ENCODE assay signal across 10 cellular contexts in the genomic region with DNA sequence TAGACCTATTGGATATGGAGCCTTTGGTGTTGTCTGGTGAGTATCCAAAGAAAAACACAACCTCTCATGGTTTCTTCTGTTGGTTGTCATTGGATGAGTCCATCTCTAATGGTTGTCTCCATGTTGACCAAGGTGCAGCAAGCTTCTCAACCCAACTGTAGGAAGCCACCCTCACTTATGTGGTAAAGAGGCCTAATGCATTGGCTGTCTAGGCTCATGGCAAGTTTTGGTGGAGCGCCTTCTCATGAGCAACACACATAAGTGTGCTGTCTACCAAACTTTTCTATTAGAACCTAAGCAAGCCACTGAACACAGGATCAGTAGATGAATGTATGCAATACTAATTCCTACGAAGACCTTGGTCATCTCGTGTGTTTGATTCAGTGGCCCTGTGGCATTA. TPM values are rescaled to one million over a fixed set of nuclear protein-coding genes. Genes with fewer than 3 reads are reported as not detected.
DNase-seq lines count a peak whose midpoint lies in the region; ATAC-seq and TF ChIP-seq lines count a peak whose summit lies in the region.
"Had no signal": no experiment of that assay in that cellular context is flagged by ENCODE, and none has a peak within 500 bp of the region (broad histone marks: within the 10 kb centered on the region; RNA-seq: fewer than 3 reads in every experiment).

No MANE protein-coding gene starts in this region.

- no peaks in the 10 kb centered on the region for H3K9me3 ChIP-seq in OCI-LY7 (ENCODE audit: low read length)
- no peaks in the 10 kb centered on the region for H3K9me3 ChIP-seq in endodermal cell (ENCODE audit: control insufficient read depth, low read length)
- H3K9me3 ChIP-seq in trophoblast cell (ENCODE audit: insufficient read depth, low read depth, low read length): no peaks in the 10 kb centered on the region
- H3K9me3 ChIP-seq: transverse colon had no signal

- H3K4me3 Mint-ChIP-seq in T-helper 2 cell treated with Interferon-gamma antibody and Interleukin-4, amounts not matched to agents 5 μg/mL and 100 μg/mL, for 36 hours: peak overlapping the region; percentile 83
- H3K4me3 Mint-ChIP-seq in endodermal cell: peak overlapping the region; percentile 87

- no peak overlapping the region for H3K9ac ChIP-seq in endodermal cell (ENCODE audit: extremely low read depth, low read length, poor library complexity, severe bottlenecking)
- no peak overlapping the region for H3K9ac ChIP-seq in trophoblast cell (ENCODE audit: low read length)

- peak overlapping the region; percentile 85 for H3K4ac ChIP-seq in trophoblast cell (ENCODE audit: low read depth, low read length)

- H3K14ac ChIP-seq in trophoblast cell (ENCODE audit: low read length): no peak overlapping the region

- H3K4me2 ChIP-seq in OCI-LY7 (ENCODE audit: low read length) (peak overlapping the region; percentile 72), trophoblast cell (ENCODE audit: low read length) (peak overlapping the region; percentile 70)

- no peak overlapping the region for H2BK120ac ChIP-seq in trophoblast cell (ENCODE audit: insufficient read depth, low read length, poor library complexity)

- CTCF ChIA-PET in OCI-LY7 (lab: Charles Lee; ENCODE audit: unreplicated experiment): no interaction called here

- no peaks in the 10 kb centered on the region for H3K9me3 Mint-ChIP-seq in T-helper 2 cell treated with Interferon-gamma antibody and Interleukin-4, amounts not matched to agents 5 μg/mL and 100 μg/mL, for 36 hours
- peaks cover 6% of the 10 kb centered on the region for H3K9me3 Mint-ChIP-seq in endodermal cell

- no peak overlapping the region for H2AFZ ChIP-seq in OCI-LY7 (ENCODE audit: low read length)
- no peak overlapping the region for H2AFZ ChIP-seq in trophoblast cell (ENCODE audit: insufficient read depth, low read length, poor library complexity)

- H3K27ac Mint-ChIP-seq in T-helper 2 cell treated with Interferon-gamma antibody and Interleukin-4, amounts not matched to agents 5 μg/mL and 100 μg/mL, for 36 hours: no peak overlapping the region
- H3K27ac Mint-ChIP-seq in endodermal cell: no peak overlapping the region

- H3K27ac ChIP-seq in OCI-LY7 (ENCODE audit: low read depth, low read length, poor library complexity, severe bottlenecking): no peak overlapping the region
- no peak overlapping the region for H3K27ac ChIP-seq in endodermal cell (ENCODE audit: low read depth, low read length)
- H3K27ac ChIP-seq in trophoblast cell (ENCODE audit: low read depth, low read length): no peak overlapping the region

- DNase-seq in T-helper 2 cell treated with Interferon-gamma antibody and Interleukin-4, amounts not matched to agents 5 μg/mL and 100 μg/mL, for 36 hours (ENCODE audit: low spot score): no peak
- DNase-seq in T-helper 2 cell (no peak), OCI-LY7 (ENCODE audit: low spot score) (peak; percentile 7), endodermal cell (no peak), trophoblast cell (no peak), DMS79 (lab: John Stamatoyannopoulos, UW) (no peak), mucosa of gallbladder (ENCODE audit: low spot score) (no peak)
- DNase-seq: activated naive CD4-positive, alpha-beta T cell treated with Interleukin-2 at 50 U/mL for 16 hours had no signal

- no peak overlapping the region for H4K91ac ChIP-seq in trophoblast cell (ENCODE audit: low read depth, low read length)

- no peaks in the 10 kb centered on the region for H3K9me2 ChIP-seq in OCI-LY7 (ENCODE audit: insufficient read depth, low read length)

- H3K18ac ChIP-seq in trophoblast cell (ENCODE audit: low read length): peak overlapping the region; percentile 23

- WGBS in endodermal cell (ENCODE audit: insufficient coverage in 1 of 2, insufficient read length in 1 of 2), 2 experiments: 89 to 96% methylated on average over 2 to 3 of the region's 3 CpGs
- no CpG with 5 or more reads among the region's 3 CpGs for WGBS in trophoblast cell (ENCODE audit: extremely low coverage, insufficient coverage, insufficient read length)

- POLR2A ChIA-PET in OCI-LY7 (lab: Charles Lee): interaction anchor here (0.6 to 3.3 kb wide), 3 partner anchors 10 to 78 kb away, joined by 3 to 13 read pairs (median 4); no protein-coding TSS in a partner anchor

- no peak overlapping the region for H4K8ac ChIP-seq in trophoblast cell (ENCODE audit: low read depth, low read length)

- H3K79me2 ChIP-seq in OCI-LY7 (ENCODE audit: insufficient read depth, low read depth, low read length) (peaks cover 61% of the 10 kb centered on the region), trophoblast cell (ENCODE audit: control insufficient read depth, insufficient read depth, low read length, poor library complexity) (peaks cover 9% of the 10 kb centered on the region)

- H3K4me1 ChIP-seq in OCI-LY7 (ENCODE audit: insufficient read depth, low read length, poor library complexity, severe bottlenecking) (peaks cover 68% of the 10 kb centered on the region), endodermal cell (ENCODE audit: control insufficient read depth, insufficient read depth, low read length) (peaks cover 14% of the 10 kb centered on the region), trophoblast cell (ENCODE audit: control insufficient read depth in 1 of 2, insufficient read depth in 2 of 2, low read length in 2 of 2) (peaks cover 9 to 12% of the 10 kb centered on the region in 2 experiments)

- no peaks in the 10 kb centered on the region for H3K27me3 ChIP-seq in endodermal cell (ENCODE audit: control insufficient read depth, insufficient read depth, low read length, poor library complexity, severe bottlenecking)
- H3K27me3 ChIP-seq in trophoblast cell (ENCODE audit: insufficient read depth, low read length): no peaks in the 10 kb centered on the region
- H3K27me3 ChIP-seq: transverse colon had no signal

- H4K20me1 ChIP-seq in OCI-LY7 (ENCODE audit: insufficient read depth, low read length): 0 out of 2 replicates have a peak, but pooled peaks cover 4% of the 10 kb centered on the region

- H3K23ac ChIP-seq in trophoblast cell (ENCODE audit: low read length): no peak overlapping the region

- no peak overlapping the region for H2AK5ac ChIP-seq in trophoblast cell (ENCODE audit: low read length)

- no peak for ATAC-seq in GM19035 (IDR thresholded peaks at IDR 0.05; ENCODE audit: unreplicated experiment)

- H3K4me3 ChIP-seq in OCI-LY7 (ENCODE audit: low read depth, low read length, poor library complexity, severe bottlenecking): peak overlapping the region; percentile 87
- H3K4me3 ChIP-seq in endodermal cell (ENCODE audit: low read length): peak overlapping the region; percentile 80
- H3K4me3 ChIP-seq in trophoblast cell (ENCODE audit: low read depth, low read length): no peak overlapping the region

- H4K12ac ChIP-seq in trophoblast cell (ENCODE audit: low read depth, low read length): no peak overlapping the region

- H3K27me3 Mint-ChIP-seq in T-helper 2 cell treated with Interferon-gamma antibody and Interleukin-4, amounts not matched to agents 5 μg/mL and 100 μg/mL, for 36 hours (ENCODE audit: low read depth): peaks cover 7% of the 10 kb centered on the region
- H3K27me3 Mint-ChIP-seq in endodermal cell (ENCODE audit: insufficient read depth): no peaks in the 10 kb centered on the region

- no peak overlapping the region for H2BK12ac ChIP-seq in trophoblast cell (ENCODE audit: low read length)

- H3K79me1 ChIP-seq in trophoblast cell (ENCODE audit: low read length): peaks cover 3% of the 10 kb centered on the region

- intact Hi-C loops in OCI-LY7 (cut with micrococcal nuclease; ENCODE audit: unreplicated experiment): loop anchor here (10.0 kb wide), 1 partner anchor 212 kb away; no protein-coding TSS in a partner anchor

- peaks cover 13% of the 10 kb centered on the region; the same call in 1 of the 2 replicates for H3K36me3 ChIP-seq in OCI-LY7 (ENCODE audit: insufficient read depth, low read length)
- no peaks in the 10 kb centered on the region for H3K36me3 ChIP-seq in endodermal cell (ENCODE audit: control insufficient read depth, insufficient read depth, low read length)
- H3K36me3 ChIP-seq in trophoblast cell (ENCODE audit: control insufficient read depth in 1 of 2, insufficient read depth in 2 of 2, low read length in 2 of 2): peaks cover 2 to 3% of the 10 kb centered on the region in 2 experiments
- H3K36me3 ChIP-seq: transverse colon had no signal

- peaks cover 58% of the 10 kb centered on the region for H3K4me1 Mint-ChIP-seq in T-helper 2 cell treated with Interferon-gamma antibody and Interleukin-4, amounts not matched to agents 5 μg/mL and 100 μg/mL, for 36 hours (ENCODE audit: low read depth)
- peaks cover 57% of the 10 kb centered on the region for H3K4me1 Mint-ChIP-seq in endodermal cell

- TF ChIP-seq CTCF in OCI-LY7 (conservative IDR thresholded peaks at IDR 0.05; ENCODE audit: low read length) (no peak), endodermal cell (conservative IDR thresholded peaks at IDR 0.05) (no peak)

- BruUV-seq in OCI-LY7 (replicated peaks; lab: Mats Ljungman, UMichigan): no TSS peak

- H2BK5ac ChIP-seq in trophoblast cell (ENCODE audit: low read depth, low read length, poor library complexity): no peak overlapping the region

- peaks cover 19% of the 10 kb centered on the region for H3K36me3 Mint-ChIP-seq in T-helper 2 cell treated with Interferon-gamma antibody and Interleukin-4, amounts not matched to agents 5 μg/mL and 100 μg/mL, for 36 hours (ENCODE audit: low read depth)
- peaks cover 14% of the 10 kb centered on the region for H3K36me3 Mint-ChIP-seq in endodermal cell (ENCODE audit: low read depth)

RNA-seq across cellular contexts. Expression of gene NLK, which starts 0.8 kb away (rescaled TPM):
- total RNA-seq in OCI-LY7 (2014; rRNA removed; shearing (Covaris generic)): 18.1 and 23.3 TPM in 2 replicates
- 27.8 and 31.1 TPM in 2 replicates for total RNA-seq in OCI-LY7 (2022)
- total RNA-seq in endodermal cell: 10 to 100 TPM; 49.2 to 50.3 TPM
- 29.8 TPM for polyA plus RNA-seq in endodermal cell (2013, experiment 1 of 2)
- 26.1 TPM for polyA plus RNA-seq in endodermal cell (2013, experiment 2 of 2)
- 29.9 and 31.7 TPM in 2 replicates for polyA plus RNA-seq in trophoblast cell (2013)
- total RNA-seq in mucosa of gallbladder: 35.7 TPM
